ENCODE assay signal across 9 cellular contexts in the genomic region with DNA sequence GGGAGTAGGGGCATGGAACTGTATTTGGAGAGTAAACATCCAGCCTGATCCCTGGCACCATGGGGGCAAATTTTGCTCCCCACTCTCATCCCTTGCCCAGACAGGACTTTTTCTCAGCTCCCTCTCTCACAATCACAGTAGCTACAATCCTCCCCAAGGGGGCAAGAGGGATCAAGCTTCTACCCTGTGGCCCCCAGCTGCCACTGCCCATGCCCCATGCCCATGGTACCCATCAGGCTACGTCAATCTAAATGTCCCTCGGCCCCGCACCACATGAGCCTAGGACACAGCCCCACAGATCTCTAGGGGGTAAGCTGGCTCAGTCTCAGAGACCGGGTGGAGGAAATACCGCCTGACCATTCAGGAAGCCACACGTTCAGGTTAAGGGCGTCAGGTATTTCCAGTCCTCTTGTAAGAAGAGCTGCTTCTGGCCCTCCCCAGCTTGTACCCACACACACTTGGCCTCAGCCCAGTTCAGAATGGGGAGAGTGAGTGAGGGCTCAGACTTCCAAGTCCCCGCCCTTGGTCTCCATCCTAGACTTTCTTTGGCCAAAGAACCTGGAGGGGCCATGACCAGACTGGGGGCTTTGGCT. TPM values are rescaled to one million over a fixed set of nuclear protein-coding genes. Genes with fewer than 3 reads are reported as not detected.
DNase-seq lines count a peak whose midpoint lies in the region; ATAC-seq and TF ChIP-seq lines count a peak whose summit lies in the region.
"Had no signal": no experiment of that assay in that cellular context is flagged by ENCODE, and none has a peak within 500 bp of the region (broad histone marks: within the 10 kb centered on the region; RNA-seq: fewer than 3 reads in every experiment).

No MANE protein-coding gene starts in this region.

- no peaks in the 10 kb centered on the region for H3K9me3 Mint-ChIP-seq in activated naive CD8-positive, alpha-beta T cell treated with anti-CD3 and anti-CD28 coated beads for 36 hours

- H3K36me3 ChIP-seq in tibial nerve, result peaks cover 0 to 33% (median 0%) of the 10 kb centered on the region in 3 donors

- no peak for ATAC-seq in GM21825 (IDR thresholded peaks at IDR 0.05; ENCODE audit: unreplicated experiment)

- H3K27me3 ChIP-seq in layer of hippocampus (ENCODE audit: control insufficient read depth, insufficient read depth, low read length), result no peaks in the 10 kb centered on the region
- no peaks in the 10 kb centered on the region for H3K27me3 ChIP-seq in tibial nerve

- TF ChIP-seq EP300 in tibial nerve (IDR thresholded peaks at IDR 0.05), result no peak

- WGBS in tibial nerve, 2 donors, result 50 to 59% methylated on average over 6 to 8 of the region's 8 CpGs

- TF ChIP-seq POLR2A in tibial nerve (IDR thresholded peaks at IDR 0.05), result no peak

- peak overlapping the region; percentile 73 for H3K27ac ChIP-seq in layer of hippocampus (ENCODE audit: low read depth, low read length)
- peak overlapping the region; percentile 4 to 97 (median 87) for H3K27ac ChIP-seq in tibial nerve
- H3K27ac ChIP-seq: parathyroid adenoma had no signal

- peaks cover 0 to 48% (median 21%) of the 10 kb centered on the region in 4 donors for H3K4me1 ChIP-seq in tibial nerve

- no peak for TF ChIP-seq CTCF in tibial nerve (IDR thresholded peaks at IDR 0.05)

- peak overlapping the region in 1 of 4 donors; percentile 64 for H3K4me3 ChIP-seq in tibial nerve

- H3K4me3 Mint-ChIP-seq in activated naive CD8-positive, alpha-beta T cell treated with anti-CD3 and anti-CD28 coated beads for 36 hours, result peak overlapping the region; percentile 99

- H3K27ac Mint-ChIP-seq in activated naive CD8-positive, alpha-beta T cell treated with anti-CD3 and anti-CD28 coated beads for 36 hours, result no peak overlapping the region

- peak; percentile 33 for DNase-seq in activated gamma-delta T cell treated with Interleukin-2 at 50 U/mL for 16 hours
- DNase-seq in activated gamma-delta T cell (lab: John Stamatoyannopoulos, UW), result no peak
- no peak for DNase-seq in activated naive CD8-positive, alpha-beta T cell treated with anti-CD3 and anti-CD28 coated beads for 36 hours
- no peak for DNase-seq in tibial nerve (ENCODE audit: low spot score in 2 of 2)
- DNase-seq in ACHN, result no peak
- DNase-seq in NCI-H524 treated with DMSO at 0.1 percent for 48 hours (lab: John Stamatoyannopoulos, UW), result no peak

- H3K9me3 ChIP-seq in tibial nerve, result no peaks in the 10 kb centered on the region

- in situ Hi-C loops in ACHN (cut with HindIII; ENCODE audit: low pct_ligation_motif_present, low pct_unique_long_range_greater_than_20kb, low sequenced_read_pairs), result no loop called here

- peaks cover 11% of the 10 kb centered on the region for H3K36me3 Mint-ChIP-seq in activated naive CD8-positive, alpha-beta T cell treated with anti-CD3 and anti-CD28 coated beads for 36 hours

- peaks cover 3% of the 10 kb centered on the region for H3K27me3 Mint-ChIP-seq in activated naive CD8-positive, alpha-beta T cell treated with anti-CD3 and anti-CD28 coated beads for 36 hours

- peaks cover 35% of the 10 kb centered on the region for H3K4me1 Mint-ChIP-seq in activated naive CD8-positive, alpha-beta T cell treated with anti-CD3 and anti-CD28 coated beads for 36 hours

RNA-seq across cellular contexts. Expression of a gene that starts 1.8 kb away (rescaled TPM):
- total RNA-seq in activated naive CD8-positive, alpha-beta T cell treated with anti-CD3 and anti-CD28 coated beads for 36 hours, result 10 to 100 TPM; 12.7 to 14.4 TPM
- 10 to 100 TPM in 3 of 4 donors, 1 to 10 TPM in 1; 7.1 to 20.3 (median 15.0) TPM for total RNA-seq in tibial nerve

RNA-seq across cellular contexts. Expression of a gene that starts 4.4 kb away (rescaled TPM):
- total RNA-seq in activated naive CD8-positive, alpha-beta T cell treated with anti-CD3 and anti-CD28 coated beads for 36 hours, result 1,000 to 10,000 TPM; 3,075 to 3,102 TPM
- 1,000 to 10,000 TPM; 2,381 to 3,486 (median 2,809) TPM for total RNA-seq in tibial nerve

RNA-seq across cellular contexts. Expression of a gene that starts 29.7 kb away (rescaled TPM):
- total RNA-seq in activated naive CD8-positive, alpha-beta T cell treated with anti-CD3 and anti-CD28 coated beads for 36 hours, result not detected
- total RNA-seq in tibial nerve, result not detected

RNA-seq across cellular contexts. Expression of a gene that starts 30.1 kb away (rescaled TPM):
- total RNA-seq in activated naive CD8-positive, alpha-beta T cell treated with anti-CD3 and anti-CD28 coated beads for 36 hours, result under 1 TPM; 0.14 to 0.20 TPM
- under 1 TPM in 2 of 4 donors, not detected in 2; 0.20 to 0.30 TPM for total RNA-seq in tibial nerve

RNA-seq across cellular contexts. Expression of a gene that starts 44.2 kb away (rescaled TPM):
- total RNA-seq in activated naive CD8-positive, alpha-beta T cell treated with anti-CD3 and anti-CD28 coated beads for 36 hours, result 1 to 10 TPM in 1 of 2 experiments, under 1 TPM in 1; 0.54 to 1.1 TPM
- total RNA-seq in tibial nerve, result 10 to 100 TPM; 34.1 to 95.1 (median 42.4) TPM
